8 cellular contexts compared by ENCODE assay signal in genomic region chr15:68816795-68817303, GRCh38. TPM values are rescaled to one million over a fixed set of nuclear protein-coding genes. Genes with fewer than 3 reads are reported as not detected.
A peak's percentile ranks its signal among the peaks of the same experiment; 100 is the strongest.
DNase-seq lines count a peak whose midpoint lies in the region; ATAC-seq and TF ChIP-seq lines count a peak whose summit lies in the region.

No MANE protein-coding gene starts in this region.

- peaks cover 19 to 29% of the 10 kb centered on the region in 2 donors for H3K4me1 ChIP-seq in neuronal stem cell (ENCODE audit: control insufficient read depth in 2 of 2, insufficient read depth in 1 of 2, low read depth in 1 of 2, low read length in 2 of 2)

- H3K4me2 ChIP-seq in SU-DHL-6 (ENCODE audit: low read depth, low read length, poor library complexity, severe bottlenecking) (peak overlapping the region; percentile 89), neuronal stem cell (ENCODE audit: insufficient read depth, low read length, poor library complexity, severe bottlenecking) (peak overlapping the region; percentile 83)

- H3K4me3 ChIP-seq in SU-DHL-6 (ENCODE audit: insufficient read depth, low read length, poor library complexity, severe bottlenecking) (peak overlapping the region; percentile 95), neuronal stem cell (ENCODE audit: low read length in 2 of 2) (peak overlapping the region; percentile 92 to 100)

- WGBS in neuronal stem cell (ENCODE audit: extremely low coverage in 2 of 2, insufficient read length in 2 of 2, insufficient replicate concordance in 1 of 2), 2 donors: no CpG with 5 or more reads among the region's 13 CpGs

- H2AFZ ChIP-seq in SU-DHL-6 (ENCODE audit: low read depth, low read length, severe bottlenecking) (no peak overlapping the region), neuronal stem cell (ENCODE audit: low read length) (peak overlapping the region; percentile 85)

- H3K14ac ChIP-seq in neuronal stem cell (ENCODE audit: low read length): no peak overlapping the region

- H3K27ac ChIP-seq in SU-DHL-6 (ENCODE audit: low read depth, low read length) (peak overlapping the region; percentile 88), neuronal stem cell (replicated peaks; ENCODE audit: low read length) (peak overlapping the region; percentile 41)

- DNase-seq in NOMO-1 (lab: John Stamatoyannopoulos, UW; ENCODE audit: unreplicated experiment in 2 of 2): peak; percentile 20 to 41
- DNase-seq in NOMO-1 treated with dmso at 0.1 percent for 144 hours (lab: John Stamatoyannopoulos, UW; ENCODE audit: unreplicated experiment): no peak
- peak; percentile 75 for DNase-seq in fibroblast of gingiva (ENCODE audit: low read depth)
- DNase-seq in neuronal stem cell (ENCODE audit: low spot score): no peak
- DNase-seq in GM19238 (ENCODE audit: insufficient read length, low spot score): no peak
- no peak for DNase-seq in HPDE6-E6E7 (ENCODE audit: extremely low spot score)

- H2BK5ac ChIP-seq in neuronal stem cell (ENCODE audit: low read length): no peak overlapping the region

- peaks cover 95% of the 10 kb centered on the region for H3K79me2 ChIP-seq in SU-DHL-6 (ENCODE audit: insufficient read depth, low read length)

- H3K79me1 ChIP-seq in neuronal stem cell (ENCODE audit: low read depth, low read length): peaks cover 6% of the 10 kb centered on the region

- TF ChIP-seq CTCF in SU-DHL-6 (IDR thresholded peaks at IDR 0.05; ENCODE audit: insufficient read depth, low read length, poor library complexity, severe bottlenecking): no peak

- H4K8ac ChIP-seq in neuronal stem cell (ENCODE audit: low read depth, low read length): no peak overlapping the region

- no peak overlapping the region for H3K4ac ChIP-seq in neuronal stem cell (ENCODE audit: low read length)

- H2AK5ac ChIP-seq in neuronal stem cell (ENCODE audit: low read depth, low read length): peak overlapping the region; percentile 17

- H4K91ac ChIP-seq in neuronal stem cell (ENCODE audit: low read depth, low read length, poor library complexity): no peak overlapping the region

- H3K18ac ChIP-seq in neuronal stem cell (ENCODE audit: low read length): peak overlapping the region; percentile 69

- no peak overlapping the region for H2BK120ac ChIP-seq in neuronal stem cell (ENCODE audit: low read depth, low read length)

- H3K23ac ChIP-seq in neuronal stem cell (ENCODE audit: low read depth, low read length, poor library complexity): peak overlapping the region; percentile 77

- H3K27me3 ChIP-seq in SU-DHL-6 (ENCODE audit: low read length) (no peaks in the 10 kb centered on the region), neuronal stem cell (ENCODE audit: control insufficient read depth in 3 of 3, insufficient read depth in 3 of 3, low read depth in 1 of 3, low read length in 3 of 3) (no peaks in the 10 kb centered on the region)

- H3K9me2 ChIP-seq in SU-DHL-6 (replicated peaks; ENCODE audit: insufficient read depth, low read length): no peaks in the 10 kb centered on the region

- peak overlapping the region; percentile 97 for H3K9ac ChIP-seq in SU-DHL-6 (ENCODE audit: low read length)
- peak overlapping the region; percentile 92 for H3K9ac ChIP-seq in neuronal stem cell (ENCODE audit: low read depth, low read length, poor library complexity)

- H4K20me1 ChIP-seq in SU-DHL-6 (ENCODE audit: low read depth, low read length): peaks cover 27% of the 10 kb centered on the region

- ATAC-seq in GM19351 (IDR thresholded peaks at IDR 0.05; ENCODE audit: unreplicated experiment): no peak

- H3K9me3 ChIP-seq in SU-DHL-6 (ENCODE audit: insufficient read depth, low read length) (no peaks in the 10 kb centered on the region), neuronal stem cell (replicated peaks in 1 of 2; ENCODE audit: control insufficient read depth in 2 of 2, insufficient read depth in 1 of 2, low read depth in 1 of 2, low read length in 2 of 2) (no peaks in the 10 kb centered on the region)

- H2BK15ac ChIP-seq in neuronal stem cell (ENCODE audit: low read length): no peak overlapping the region

- no peaks in the 10 kb centered on the region for H3K36me3 ChIP-seq in SU-DHL-6 (ENCODE audit: low read length)
- H3K36me3 ChIP-seq in neuronal stem cell (replicated peaks in 1 of 2; ENCODE audit: control insufficient read depth in 2 of 2, insufficient read depth in 2 of 2, low read length in 2 of 2): peaks cover 6 to 42% of the 10 kb centered on the region in 2 donors

- no peaks in the 10 kb centered on the region for H3F3A ChIP-seq in SU-DHL-6 (ENCODE audit: insufficient read depth)

- H2BK12ac ChIP-seq in neuronal stem cell (ENCODE audit: low read length): no peak overlapping the region

RNA-seq across cellular contexts. Expression of gene ANP32A, which starts 3.8 kb away (rescaled TPM):
- polyA plus RNA-seq in neuronal stem cell (2013, experiment 1 of 2): 488 TPM
- 480 TPM for polyA plus RNA-seq in neuronal stem cell (2013, experiment 2 of 2)

Comparison
In these comparisons a context has a peak if more than half of its experiments do, and no peak if none do; other contexts are left out.
1. DNase-seq: peak in NOMO-1 (2 of 2) and fibroblast of gingiva (single experiment); none in NOMO-1 treated with dmso at 0.1 percent for 144 hours (single experiment), neuronal stem cell (single experiment), GM19238 (single experiment) and HPDE6-E6E7 (single experiment).